ENCODE assay signal across 7 cellular contexts in the genomic region with DNA sequence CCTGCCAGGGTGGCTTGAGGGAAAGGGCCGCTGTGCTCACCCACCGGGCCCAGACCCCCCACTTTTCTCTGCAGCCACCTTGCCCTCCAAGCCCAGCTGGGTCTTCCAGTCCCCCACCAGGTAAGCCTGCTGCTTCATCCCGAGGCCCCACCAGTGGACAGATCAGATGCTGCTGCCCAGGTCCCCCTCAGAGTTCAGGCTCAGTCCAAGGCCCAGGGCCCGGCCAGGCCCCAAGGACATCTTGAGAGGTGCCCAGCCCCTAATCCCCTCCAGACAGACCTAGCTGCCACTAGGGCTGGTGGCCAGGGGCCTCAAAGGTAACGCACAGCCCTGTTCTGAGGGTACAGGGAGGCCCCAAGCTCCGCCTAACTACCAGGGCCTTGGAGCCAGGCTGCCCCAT.
"Had no signal": no experiment of that assay in that cellular context is flagged by ENCODE, and none has a peak within 500 bp of the region (broad histone marks: within the 10 kb centered on the region; RNA-seq: fewer than 3 reads in every experiment).

No MANE protein-coding gene starts in this region.

- H2AFZ ChIP-seq: GM23338 had no signal

- ATAC-seq: GM23338, HepG2 had no signal

- H3K4me2 ChIP-seq: GM23338 had no signal

- H3K4me3 ChIP-seq: GM23338, K562 had no signal

- H3K27ac ChIP-seq: HL-60 had no signal

- DNase-seq: H9, HCEC 1CT, KG1 had no signal
